2 cellular contexts compared by ENCODE assay signal in genomic region chr1:15683411-15684039, GRCh38.
TF ChIP-seq lines count a peak whose summit lies in the region.

No MANE protein-coding gene starts in this region.

TF ChIP-seq in K562, 482 proteins besides CTCF, POLR2A, EP300 and RAD21:
- TF ChIP-seq ZBTB7A (IDR thresholded peaks at IDR 0.05; ENCODE audit: borderline replicate concordance, control insufficient read depth, low read depth, low read length) (peak; percentile 77), MCM7 (IDR thresholded peaks at IDR 0.05) (no peak), ZBTB40 (IDR thresholded peaks at IDR 0.05) (peak; percentile 66), ZBTB40 (CRISPR knock-in tag; IDR thresholded peaks at IDR 0.05) (no peak), NFRKB (IDR thresholded peaks at IDR 0.05; ENCODE audit: low read depth) (0 out of 2 replicates have a peak, but pooled peaks have one; percentile 66)
- TF ChIP-seq, protein P1, sequence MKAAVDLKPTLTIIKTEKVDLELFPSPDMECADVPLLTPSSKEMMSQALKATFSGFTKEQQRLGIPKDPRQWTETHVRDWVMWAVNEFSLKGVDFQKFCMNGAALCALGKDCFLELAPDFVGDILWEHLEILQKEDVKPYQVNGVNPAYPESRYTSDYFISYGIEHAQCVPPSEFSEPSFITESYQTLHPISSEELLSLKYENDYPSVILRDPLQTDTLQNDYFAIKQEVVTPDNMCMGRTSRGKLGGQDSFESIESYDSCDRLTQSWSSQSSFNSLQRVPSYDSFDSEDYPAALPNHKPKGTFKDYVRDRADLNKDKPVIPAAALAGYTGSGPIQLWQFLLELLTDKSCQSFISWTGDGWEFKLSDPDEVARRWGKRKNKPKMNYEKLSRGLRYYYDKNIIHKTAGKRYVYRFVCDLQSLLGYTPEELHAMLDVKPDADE (conservative IDR thresholded peaks at IDR 0.05; ENCODE audit: control insufficient read depth, low read depth, low read length) = 0 out of 2 replicates have a peak, but pooled peaks have one; percentile 35

TF ChIP-seq in liver, 16 proteins besides CTCF, POLR2A, EP300 and RAD21:
- TF ChIP-seq FOXA1 (IDR thresholded peaks at IDR 0.05) = no peak
- TF ChIP-seq JUND (IDR thresholded peaks at IDR 0.05) = no peak
- no peak for TF ChIP-seq HNF4G (IDR thresholded peaks at IDR 0.05)
